8 cellular contexts compared by ENCODE assay signal in the genomic region with DNA sequence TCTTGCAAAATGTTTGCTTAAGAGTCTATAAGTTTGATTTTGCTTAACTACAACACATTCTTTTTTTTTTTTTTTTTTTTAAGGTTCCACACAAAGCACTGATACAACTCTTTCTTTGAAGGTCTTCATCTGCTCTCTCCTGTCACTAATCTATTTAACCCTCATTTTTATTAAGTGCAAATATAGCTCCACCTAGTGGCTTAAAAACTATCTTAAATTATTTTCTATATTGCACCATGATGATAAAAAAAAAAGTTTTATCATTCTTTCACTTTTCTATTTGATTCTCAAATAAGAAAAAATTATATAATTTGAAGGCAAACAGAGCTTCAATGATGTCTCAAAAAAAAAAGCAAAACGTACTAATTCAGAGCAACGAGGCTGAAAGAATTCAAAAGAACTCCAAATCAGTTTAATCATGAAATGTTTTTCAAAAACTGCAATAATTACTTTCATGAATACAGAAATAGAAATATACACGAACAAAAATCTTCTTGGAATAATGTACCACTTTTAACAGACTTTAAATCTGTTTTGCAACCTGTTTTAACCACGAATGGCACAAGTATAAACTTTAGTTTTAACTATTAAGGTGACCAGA. TPM values are rescaled to one million over a fixed set of nuclear protein-coding genes. Genes with fewer than 3 reads are reported as not detected.
DNase-seq lines count a peak whose midpoint lies in the region; ATAC-seq and TF ChIP-seq lines count a peak whose summit lies in the region.

No MANE protein-coding gene starts in this region.

- H3K27me3 ChIP-seq in CD4-positive, alpha-beta memory T cell (ENCODE audit: insufficient read depth, low read length) = no peaks in the 10 kb centered on the region
- no peaks in the 10 kb centered on the region for H3K27me3 ChIP-seq in PC-9 (ENCODE audit: insufficient read depth, low read depth)

- H3K4me3 ChIP-seq in CD4-positive, alpha-beta memory T cell (ENCODE audit: low read length in 2 of 2) = no peak overlapping the region
- H3K4me3 ChIP-seq in PC-9 (no peak overlapping the region), fibroblast of mammary gland (ENCODE audit: control insufficient read depth, low read depth, low read length) (no peak overlapping the region)

- ATAC-seq in stimulated activated memory B cell treated with anti-CD40 and anti-IgM and Interleukin-4, amounts not matched to agents 10 μg/mL and 1 μg/mL and 100 μg/mL, for 72 hours = no peak

- no peaks in the 10 kb centered on the region for H3K79me2 ChIP-seq in PC-9 (ENCODE audit: low read depth)

- TF ChIP-seq CTCF in HFFc6 (IDR thresholded peaks at IDR 0.05) (peak; percentile 87), PC-9 (conservative IDR thresholded peaks at IDR 0.05) (peak; percentile 83), fibroblast of mammary gland (conservative IDR thresholded peaks at IDR 0.05; ENCODE audit: control insufficient read depth, insufficient read depth, low read depth, low read length) (peak; percentile 38)

- peaks cover 15% of the 10 kb centered on the region for H3F3A ChIP-seq in PC-9 (ENCODE audit: insufficient read depth, low read depth)

- peaks cover 5 to 10% (median 7%) of the 10 kb centered on the region in 4 donors for H3K4me1 Mint-ChIP-seq in CD4-positive, alpha-beta memory T cell
- peaks cover 25% of the 10 kb centered on the region for H3K4me1 Mint-ChIP-seq in HFFc6 (ENCODE audit: low read depth)
- H3K4me1 Mint-ChIP-seq in activated CD4-positive, alpha-beta T cell treated with anti-CD3 and anti-CD28 coated beads, Interleukin-2, amount 10 ng/mL, durations not matched to agents 24 days and 14 days = peaks cover 8% of the 10 kb centered on the region
- H3K4me1 Mint-ChIP-seq in stimulated activated memory B cell treated with anti-CD40 and anti-IgM and Interleukin-4, amounts not matched to agents 10 μg/mL and 1 μg/mL and 100 μg/mL, for 72 hours = peaks cover 12% of the 10 kb centered on the region

- peak in 4 of 5 donors; percentile 9 to 31 (median 26) for DNase-seq in CD4-positive, alpha-beta memory T cell
- DNase-seq in HFFc6 (peak; percentile 18), PC-9 (peak in 1 of 2 experiments; percentile 43), fibroblast of mammary gland (ENCODE audit: low read depth) (peak; percentile 36), superior temporal gyrus (ENCODE audit: extremely low spot score) (peak; percentile 75), mucosa of gallbladder (ENCODE audit: low spot score) (no peak)
- no peak for DNase-seq in activated CD4-positive, alpha-beta T cell treated with anti-CD3 and anti-CD28 coated beads, Interleukin-2, amount 10 ng/mL, durations not matched to agents 24 days and 14 days

- POLR2A ChIA-PET in CD4-positive, alpha-beta memory T cell (lab: Charles Lee; ENCODE audit: partially characterized antibody) = interaction anchor here (0.6 to 1.0 kb wide), 4 partner anchors 12 to 239 kb away, joined by 3 to 7 read pairs (median 5); a partner anchor contains a TSS
- POLR2A ChIA-PET in PC-9 (lab: Charles Lee; ENCODE audit: unreplicated experiment) = interaction anchor here (0.6 kb wide), 1 partner anchor 133 kb away, joined by 3 read pairs; a partner anchor contains a TSS

- peaks cover 30% of the 10 kb centered on the region for H3K36me3 ChIP-seq in CD4-positive, alpha-beta memory T cell (ENCODE audit: insufficient read depth, low read length)
- H3K36me3 ChIP-seq in PC-9 (ENCODE audit: low read depth) = peaks cover 52% of the 10 kb centered on the region

- H3K27me3 Mint-ChIP-seq in CD4-positive, alpha-beta memory T cell = no peaks in the 10 kb centered on the region
- H3K27me3 Mint-ChIP-seq in HFFc6 (ENCODE audit: insufficient read depth) = no peaks in the 10 kb centered on the region
- no peaks in the 10 kb centered on the region for H3K27me3 Mint-ChIP-seq in activated CD4-positive, alpha-beta T cell treated with anti-CD3 and anti-CD28 coated beads, Interleukin-2, amount 10 ng/mL, durations not matched to agents 24 days and 14 days
- no peaks in the 10 kb centered on the region for H3K27me3 Mint-ChIP-seq in stimulated activated memory B cell treated with anti-CD40 and anti-IgM and Interleukin-4, amounts not matched to agents 10 μg/mL and 1 μg/mL and 100 μg/mL, for 72 hours

- CTCF ChIA-PET in CD4-positive, alpha-beta memory T cell (lab: Charles Lee; ENCODE audit: partially characterized antibody) = interaction anchor here (0.5 to 3.9 kb wide), 26 partner anchors 8 to 913 kb away, joined by 3 to 38 read pairs (median 4); a partner anchor contains a TSS
- CTCF ChIA-PET in PC-9 (lab: Charles Lee) = interaction anchor here (0.7 to 1.6 kb wide), 9 partner anchors 12 to 847 kb away, joined by 3 to 20 read pairs (median 8); no protein-coding TSS in a partner anchor

- 0 out of 2 replicates have a peak, but pooled peaks cover 4% of the 10 kb centered on the region for H4K20me1 ChIP-seq in PC-9 (ENCODE audit: insufficient read depth)

- peaks cover 0 to 2% (median 0%) of the 10 kb centered on the region in 8 donors for H3K9me3 Mint-ChIP-seq in CD4-positive, alpha-beta memory T cell
- no peaks in the 10 kb centered on the region for H3K9me3 Mint-ChIP-seq in HFFc6
- H3K9me3 Mint-ChIP-seq in activated CD4-positive, alpha-beta T cell treated with anti-CD3 and anti-CD28 coated beads, Interleukin-2, amount 10 ng/mL, durations not matched to agents 24 days and 14 days = no peaks in the 10 kb centered on the region
- no peaks in the 10 kb centered on the region for H3K9me3 Mint-ChIP-seq in stimulated activated memory B cell treated with anti-CD40 and anti-IgM and Interleukin-4, amounts not matched to agents 10 μg/mL and 1 μg/mL and 100 μg/mL, for 72 hours

- H3K9me3 ChIP-seq in CD4-positive, alpha-beta memory T cell (ENCODE audit: control insufficient read depth in 1 of 2, low read length in 2 of 2) = no peaks in the 10 kb centered on the region
- no peaks in the 10 kb centered on the region for H3K9me3 ChIP-seq in PC-9 (ENCODE audit: insufficient read depth, low read depth)

- H2AFZ ChIP-seq in PC-9 = no peak overlapping the region

- H3K27ac ChIP-seq in CD4-positive, alpha-beta memory T cell (ENCODE audit: low read depth, low read length) = no peak overlapping the region
- H3K27ac ChIP-seq in PC-9 = no peak overlapping the region

- H3K36me3 Mint-ChIP-seq in CD4-positive, alpha-beta memory T cell = peaks cover 57% of the 10 kb centered on the region in 2 donors
- peaks cover 40% of the 10 kb centered on the region for H3K36me3 Mint-ChIP-seq in HFFc6 (ENCODE audit: low read depth)
- peaks cover 53% of the 10 kb centered on the region for H3K36me3 Mint-ChIP-seq in activated CD4-positive, alpha-beta T cell treated with anti-CD3 and anti-CD28 coated beads, Interleukin-2, amount 10 ng/mL, durations not matched to agents 24 days and 14 days (ENCODE audit: low read depth)
- peaks cover 55% of the 10 kb centered on the region for H3K36me3 Mint-ChIP-seq in stimulated activated memory B cell treated with anti-CD40 and anti-IgM and Interleukin-4, amounts not matched to agents 10 μg/mL and 1 μg/mL and 100 μg/mL, for 72 hours

- H3K4me1 ChIP-seq in CD4-positive, alpha-beta memory T cell (ENCODE audit: insufficient read depth, low read length) = peaks cover 2% of the 10 kb centered on the region
- H3K4me1 ChIP-seq in PC-9 (replicated peaks; ENCODE audit: insufficient read depth) = no peaks in the 10 kb centered on the region

- H3K4me3 Mint-ChIP-seq in CD4-positive, alpha-beta memory T cell = no peak overlapping the region
- no peak overlapping the region for H3K4me3 Mint-ChIP-seq in HFFc6
- no peak overlapping the region for H3K4me3 Mint-ChIP-seq in activated CD4-positive, alpha-beta T cell treated with anti-CD3 and anti-CD28 coated beads, Interleukin-2, amount 10 ng/mL, durations not matched to agents 24 days and 14 days
- H3K4me3 Mint-ChIP-seq in stimulated activated memory B cell treated with anti-CD40 and anti-IgM and Interleukin-4, amounts not matched to agents 10 μg/mL and 1 μg/mL and 100 μg/mL, for 72 hours = no peak overlapping the region

- no peaks in the 10 kb centered on the region for H3K9me2 ChIP-seq in PC-9 (ENCODE audit: insufficient read depth)

- H3K4me2 ChIP-seq in PC-9 = no peak overlapping the region

- intact Hi-C loops in CD4-positive, alpha-beta memory T cell (cut with micrococcal nuclease) = loop anchor here (1.0 kb wide), 1 partner anchor 653 kb away; no protein-coding TSS in a partner anchor
- intact Hi-C loops in PC-9 (cut with micrococcal nuclease; ENCODE audit: unreplicated experiment) = loop anchor here (1.0 to 5.0 kb wide), 3 partner anchors 653 to 847 kb away; no protein-coding TSS in a partner anchor
- intact Hi-C loops in activated CD4-positive, alpha-beta T cell treated with anti-CD3 and anti-CD28 coated beads, Interleukin-2, amount 10 ng/mL, durations not matched to agents 24 days and 14 days (cut with micrococcal nuclease) = loop anchor here (5.0 kb wide), 1 partner anchor 650 kb away; no protein-coding TSS in a partner anchor

- H3K27ac Mint-ChIP-seq in CD4-positive, alpha-beta memory T cell = peak overlapping the region in 2 of 7 donors; percentile 29 to 30
- H3K27ac Mint-ChIP-seq in HFFc6 = no peak overlapping the region
- H3K27ac Mint-ChIP-seq in activated CD4-positive, alpha-beta T cell treated with anti-CD3 and anti-CD28 coated beads, Interleukin-2, amount 10 ng/mL, durations not matched to agents 24 days and 14 days = no peak overlapping the region
- H3K27ac Mint-ChIP-seq in stimulated activated memory B cell treated with anti-CD40 and anti-IgM and Interleukin-4, amounts not matched to agents 10 μg/mL and 1 μg/mL and 100 μg/mL, for 72 hours = no peak overlapping the region

- BruUV-seq in PC-9 (replicated peaks; lab: Mats Ljungman, UMichigan) = no TSS peak

RNA-seq across cellular contexts. Expression of a gene that starts 12.8 kb away (rescaled TPM):
- total RNA-seq in CD4-positive, alpha-beta memory T cell = 10 to 100 TPM; 13.5 to 13.8 TPM
- 1 to 10 TPM; 8.9 to 9.4 TPM for polyA plus RNA-seq in CD4-positive, alpha-beta memory T cell
- total RNA-seq in HFFc6 (2021; fragmentation: NEBNext Ultra II Directional; extraction: Animal tissue kit (Norgen Biotek cat#: 25700)) = 10 to 100 TPM; 12.6 to 14.8 (median 14.2) TPM
- 12.4 and 14.8 TPM in 2 replicates for total RNA-seq in PC-9 (2021)
- 11.6 TPM for total RNA-seq in mucosa of gallbladder
- total RNA-seq in activated CD4-positive, alpha-beta T cell treated with anti-CD3 and anti-CD28 coated beads, Interleukin-2, amount 10 ng/mL, durations not matched to agents 24 days and 14 days = 32.8 and 34.5 TPM in 2 replicates

RNA-seq across cellular contexts. Expression of a gene that starts 12.9 kb away (rescaled TPM):
- 10 to 100 TPM; 23.6 to 26.8 TPM for total RNA-seq in CD4-positive, alpha-beta memory T cell
- polyA plus RNA-seq in CD4-positive, alpha-beta memory T cell = 1 to 10 TPM; 4.0 to 9.5 TPM
- total RNA-seq in HFFc6 (2021; fragmentation: NEBNext Ultra II Directional; extraction: Animal tissue kit (Norgen Biotek cat#: 25700)) = 10 to 100 TPM; 15.3 to 21.9 (median 18.0) TPM
- total RNA-seq in PC-9 (2021) = 22.3 and 24.0 TPM in 2 replicates
- total RNA-seq in mucosa of gallbladder = 22.9 TPM
- 32.3 and 32.8 TPM in 2 replicates for total RNA-seq in activated CD4-positive, alpha-beta T cell treated with anti-CD3 and anti-CD28 coated beads, Interleukin-2, amount 10 ng/mL, durations not matched to agents 24 days and 14 days

Comparison
In these comparisons a context has a peak if more than half of its experiments do, and no peak if none do; other contexts are left out.
1. DNase-seq: peak in CD4-positive, alpha-beta memory T cell (4 of 5), HFFc6 (single experiment), fibroblast of mammary gland (single experiment) and superior temporal gyrus (single experiment); none in mucosa of gallbladder (single experiment) and activated CD4-positive, alpha-beta T cell treated with anti-CD3 and anti-CD28 coated beads, Interleukin-2, amount 10 ng/mL, durations not matched to agents 24 days and 14 days (single experiment).
2. Peak in every context shown above with its lines, with median percentiles within 50 percentile points of each other: CTCF ChIP-seq.